ENCODE assay signal across 1 cellular context in genomic region chr11:34192481-34193401, GRCh38.
A peak's percentile ranks its signal among the peaks of the same experiment; 100 is the strongest.
TF ChIP-seq lines count a peak whose summit lies in the region.

No MANE protein-coding gene starts in this region.

TF ChIP-seq in HEK293, 187 proteins besides CTCF, POLR2A, EP300 and RAD21 (continued from another document):
- TF ChIP-seq KLF1 (tag by site-specific recombination; IDR thresholded peaks at IDR 0.05) (0 out of 2 replicates have a peak, but pooled peaks have one; percentile 26), ZNF341 (tag by site-specific recombination; IDR thresholded peaks at IDR 0.05; ENCODE audit: low read depth) (0 out of 2 replicates have a peak, but pooled peaks have one; percentile 26), ZNF350 (tag by site-specific recombination; IDR thresholded peaks at IDR 0.05) (no peak), ZNF324 (tag by site-specific recombination; IDR thresholded peaks at IDR 0.05) (no peak), WT1 (tag by site-specific recombination; IDR thresholded peaks at IDR 0.05) (no peak), ZNF292 (tag by site-specific recombination; IDR thresholded peaks at IDR 0.05; ENCODE audit: borderline replicate concordance, low read depth) (no peak), ZNF629 (tag by site-specific recombination; IDR thresholded peaks at IDR 0.05) (no peak), ZIC2 (tag by site-specific recombination; IDR thresholded peaks at IDR 0.05) (peak; percentile 88), GLI2 (tag by site-specific recombination; IDR thresholded peaks at IDR 0.05; ENCODE audit: borderline replicate concordance, low read depth) (no peak), MYNN (tag by site-specific recombination; IDR thresholded peaks at IDR 0.05; ENCODE audit: borderline replicate concordance) (no peak), ZNF16 (tag by site-specific recombination; IDR thresholded peaks at IDR 0.05; ENCODE audit: low read depth) (no peak), ZNF140 (tag by site-specific recombination; IDR thresholded peaks at IDR 0.05) (no peak), ZNF169 (tag by site-specific recombination; IDR thresholded peaks at IDR 0.05) (no peak)
